1 cellular context compared by ENCODE assay signal in genomic region chr12:108302471-108303311, GRCh38.
TF ChIP-seq lines count a peak whose summit lies in the region.

No MANE protein-coding gene starts in this region.

TF ChIP-seq in HepG2, 621 proteins besides CTCF, POLR2A, EP300 and RAD21 (continued from another document):
- peak; percentile 48 for TF ChIP-seq NR2F6 (IDR thresholded peaks at IDR 0.05)
- peak; percentile 51; the same call in 1 of the 2 replicates for TF ChIP-seq NR2F6 (CRISPR knock-in tag; IDR thresholded peaks at IDR 0.05)
- no peak for TF ChIP-seq ZNF782 (CRISPR knock-in tag; IDR thresholded peaks at IDR 0.05; ENCODE audit: borderline replicate concordance)
- TF ChIP-seq TOE1 (CRISPR knock-in tag; IDR thresholded peaks at IDR 0.05) = no peak
- no peak for TF ChIP-seq SP1 (IDR thresholded peaks at IDR 0.05)
- peak; percentile 19; the same call in 1 of the 2 replicates for TF ChIP-seq SP1 (CRISPR knock-in tag; IDR thresholded peaks at IDR 0.05)
- TF ChIP-seq ZNF343 (CRISPR knock-in tag; IDR thresholded peaks at IDR 0.05) = 0 out of 2 replicates have a peak, but pooled peaks have one; percentile 12
- 0 out of 2 replicates have a peak, but pooled peaks have one; percentile 1 for TF ChIP-seq ZSCAN25 (CRISPR knock-in tag; IDR thresholded peaks at IDR 0.05)
- TF ChIP-seq TFDP1 (CRISPR knock-in tag; IDR thresholded peaks at IDR 0.05; ENCODE audit: borderline replicate concordance) = no peak
- TF ChIP-seq ETV5 (CRISPR knock-in tag; IDR thresholded peaks at IDR 0.05; ENCODE audit: borderline replicate concordance) = 0 out of 2 replicates have a peak, but pooled peaks have one; percentile 21
- no peak for TF ChIP-seq ZNF761 (CRISPR knock-in tag; conservative IDR thresholded peaks at IDR 0.05)
- TF ChIP-seq ZSCAN12 (CRISPR knock-in tag; IDR thresholded peaks at IDR 0.05) = no peak
- no peak for TF ChIP-seq TBP (CRISPR knock-in tag; IDR thresholded peaks at IDR 0.05)
- no peak for TF ChIP-seq ZKSCAN5 (CRISPR knock-in tag; IDR thresholded peaks at IDR 0.05)
- no peak for TF ChIP-seq KDM6A (CRISPR knock-in tag; IDR thresholded peaks at IDR 0.05; ENCODE audit: low read depth)
